1 cellular context compared by ENCODE assay signal in genomic region chr10:13913890-13914289, GRCh38.
A peak's percentile ranks its signal among the peaks of the same experiment; 100 is the strongest.
TF ChIP-seq lines count a peak whose summit lies in the region.

No MANE protein-coding gene starts in this region.

TF ChIP-seq in GM12878, 131 proteins besides CTCF, POLR2A, EP300 and RAD21 (continued from another document):
- TF ChIP-seq PAX5 (IDR thresholded peaks at IDR 0.05; ENCODE audit: borderline replicate concordance, low read depth, low read length) (peak; percentile 75; the same call in 1 of the 2 replicates), CHD2 (IDR thresholded peaks at IDR 0.05; ENCODE audit: borderline replicate concordance, low read depth, low read length) (no peak)
